In genomic region chrX:101091817-101092216, GRCh38 we compare ENCODE assay signal across 29 cellular contexts. TPM values are rescaled to one million over a fixed set of nuclear protein-coding genes. Genes with fewer than 3 reads are reported as not detected.
"Had no signal": no experiment of that assay in that cellular context is flagged by ENCODE, and none has a peak within 500 bp of the region (broad histone marks: within the 10 kb centered on the region; RNA-seq: fewer than 3 reads in every experiment).

No MANE protein-coding gene starts in this region.

- H3K27me3 Mint-ChIP-seq: T-helper 17 cell had no signal

- H3K4me1 Mint-ChIP-seq: T-helper 17 cell had no signal

- H3K4me1 ChIP-seq: Peyer's patch, SJCRH30 had no signal

- H3K36me3 ChIP-seq: Peyer's patch, SJCRH30 had no signal

- DNase-seq: IMR-90, Kasumi-1, MV-4-11, NCI-H1048, NCI-H1105, NCI-H1417, NCI-H1436 treated with DMSO at 0.1 percent for 48 hours, NCI-H1694, NCI-H187 treated with DMSO at 0.1 percent for 48 hours, NCI-H2029 treated with DMSO at 0.1 percent for 48 hours, NCI-H2171, NCI-H226, NCI-H446, NCI-H524 treated with DMSO at 0.1 percent for 48 hours, NCI-H69, NCI-H774, PC-9, Peyer's patch, SHP77 treated with DMSO at 0.1 percent for 48 hours, SJCRH30, T-helper 1 cell, T-helper 17 cell had no signal

- H3K4me3 ChIP-seq: K562, PC-9, Peyer's patch, SJCRH30 had no signal

- ATAC-seq: HepG2, K562, Right ventricle myocardium inferior, SK-N-SH treated with all-trans-retinoic acid at 6 μM for 48 hours, T-helper 17 cell had no signal

- H3K9me3 ChIP-seq: Peyer's patch, SJCRH30 had no signal

- H3K27ac Mint-ChIP-seq: T-helper 17 cell had no signal

- H3K4me3 Mint-ChIP-seq: T-helper 17 cell had no signal

RNA-seq across cellular contexts. Expression of gene TMEM35A, which starts 13.1 kb away (rescaled TPM):
- total RNA-seq: HepG2, K562, MCF 10A, OCI-LY7, PC-9, RPMI7951, T-helper 17 cell had no signal
- polyA plus RNA-seq: K562 had no signal
